ENCODE assay signal across 11 cellular contexts in the genomic region with DNA sequence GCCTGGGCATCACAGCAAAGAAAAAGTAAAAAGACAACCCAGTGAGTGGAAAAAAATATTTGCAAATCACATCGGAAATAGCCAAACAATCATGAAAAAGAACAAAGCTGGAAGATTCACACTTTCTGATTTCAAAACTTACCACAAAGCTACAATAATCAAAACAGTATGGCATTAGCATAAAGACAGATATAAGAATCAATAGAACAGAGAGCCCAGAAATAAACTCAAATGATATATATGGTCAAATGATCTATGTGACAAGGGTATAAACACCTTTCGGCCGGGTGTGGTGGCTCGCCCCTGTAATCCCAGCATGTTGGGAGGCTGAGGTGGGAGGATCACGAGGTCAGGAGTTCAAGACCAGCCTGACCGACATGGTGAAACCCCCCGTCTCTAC. TPM values are rescaled to one million over a fixed set of nuclear protein-coding genes. Genes with fewer than 3 reads are reported as not detected.
"Had no signal": no experiment of that assay in that cellular context is flagged by ENCODE, and none has a peak within 500 bp of the region (broad histone marks: within the 10 kb centered on the region; RNA-seq: fewer than 3 reads in every experiment).

No MANE protein-coding gene starts in this region.

- FAIRE-seq: HepG2, HTR-8/SVneo had no signal

- ATAC-seq: HepG2 had no signal

- H3K9ac ChIP-seq: KMS-11 had no signal

- H3K27ac ChIP-seq: HL-60, KMS-11 had no signal

- H3K4me2 ChIP-seq: KMS-11 had no signal

- DNase-seq: IMR-90, Karpas-422, KBM-7, KG1 had no signal

RNA-seq across cellular contexts. Expression of a gene that starts 39.7 kb away (rescaled TPM):
- total RNA-seq: HT-29, IMR-90 had no signal
- polyA plus RNA-seq: IgD-negative memory B cell, IMR-90 had no signal

RNA-seq across cellular contexts. Expression of a gene that starts 44.5 kb away (rescaled TPM):
- total RNA-seq: HT1080 had no signal
- polyA plus RNA-seq: IgD-negative memory B cell had no signal
